ENCODE assay signal across 8 cellular contexts in the genomic region with DNA sequence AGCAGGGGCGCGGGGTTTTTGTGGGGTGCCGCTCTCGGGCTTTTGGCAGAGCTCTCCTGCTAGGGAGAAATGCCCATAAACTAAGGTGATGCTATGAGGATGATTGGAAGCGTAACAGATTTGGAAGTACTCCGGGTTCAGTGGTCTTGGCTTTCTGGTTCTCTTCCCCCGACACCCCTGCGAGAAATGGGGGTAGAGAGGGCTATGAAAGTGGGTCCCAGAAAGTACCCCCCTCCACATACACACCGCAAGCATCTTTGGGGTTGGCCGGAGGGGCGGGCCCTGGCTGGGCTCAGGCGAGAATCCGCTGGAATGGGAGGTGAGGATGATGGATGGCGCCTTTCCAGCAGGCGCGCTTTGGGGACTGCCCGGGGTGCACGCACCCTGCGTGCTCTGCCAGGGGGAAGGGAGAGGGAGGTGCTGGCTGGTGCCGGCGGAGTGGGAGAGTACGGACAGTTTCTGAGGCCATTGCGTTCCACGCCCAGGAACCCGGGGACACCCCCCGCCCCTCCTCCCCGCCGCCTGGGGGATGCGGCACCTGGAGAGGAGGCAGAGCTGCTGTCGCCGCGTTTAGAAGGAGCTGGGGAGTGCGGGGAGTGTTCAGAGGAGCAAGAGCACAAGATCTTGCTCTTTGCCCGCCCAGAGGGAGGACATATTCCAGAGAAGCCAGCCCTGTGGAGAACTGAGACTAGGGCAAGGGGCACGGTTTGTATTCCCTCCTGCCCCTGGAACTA. TPM values are rescaled to one million over a fixed set of nuclear protein-coding genes. Genes with fewer than 3 reads are reported as not detected.
DNase-seq lines count a peak whose midpoint lies in the region; ATAC-seq and TF ChIP-seq lines count a peak whose summit lies in the region.

No MANE protein-coding gene starts in this region.

- 2 to 11% methylated on average over 8 to 27 of the region's 35 CpGs for WGBS in transverse colon (ENCODE audit: low coverage in 1 of 2), 2 donors

- H3K9me3 ChIP-seq in transverse colon = no peaks in the 10 kb centered on the region

- peaks cover 0 to 3% (median 0%) of the 10 kb centered on the region in 7 donors for H3K9me3 Mint-ChIP-seq in naive B cell

- peak overlapping the region in 5 of 8 donors; percentile 47 to 84 (median 68) for H3K4me3 Mint-ChIP-seq in naive B cell

- TF ChIP-seq POLR2A in transverse colon (IDR thresholded peaks at IDR 0.05) = no peak

- peak; percentile 17 for DNase-seq in GM13976 (ENCODE audit: low spot score)
- DNase-seq in activated CD4-positive, alpha-beta T cell treated with anti-CD3 and anti-CD28 coated beads for 48 hours = peak; percentile 57
- DNase-seq in naive B cell = no peak
- peak; percentile 70 for DNase-seq in transverse colon
- DNase-seq in NCI-H2171 (lab: John Stamatoyannopoulos, UW) = no peak
- no peak for DNase-seq in SKM-1 (lab: John Stamatoyannopoulos, UW; ENCODE audit: unreplicated experiment)

- H3K36me3 Mint-ChIP-seq in naive B cell = peaks cover 0 to 8% of the 10 kb centered on the region in 2 donors

- no peaks in the 10 kb centered on the region for H3K36me3 ChIP-seq in transverse colon

- TF ChIP-seq EP300 in transverse colon (IDR thresholded peaks at IDR 0.05; ENCODE audit: low read depth) = no peak

- TF ChIP-seq CTCF in GM13976 (IDR thresholded peaks at IDR 0.05; ENCODE audit: borderline replicate concordance, control extremely low read depth, extremely low read depth, insufficient read depth, missing control alignments) = no peak
- no peak for TF ChIP-seq CTCF in transverse colon (IDR thresholded peaks at IDR 0.05)

- H3K4me1 ChIP-seq in transverse colon = peaks cover 3 to 45% (median 21%) of the 10 kb centered on the region in 4 donors

- no peaks in the 10 kb centered on the region for H3K27me3 ChIP-seq in transverse colon

- no peak overlapping the region for H3K27ac Mint-ChIP-seq in naive B cell

- peaks cover 45 to 85% (median 69%) of the 10 kb centered on the region in 3 donors for H3K27me3 Mint-ChIP-seq in naive B cell

- peak; percentile 53 for ATAC-seq in esophagus mucosa
- no peak for ATAC-seq in naive B cell (ENCODE audit: low read depth in 2 of 2)
- ATAC-seq in GM18517 (IDR thresholded peaks at IDR 0.05; ENCODE audit: unreplicated experiment) = no peak

- H3K27ac ChIP-seq in transverse colon = peak overlapping the region; percentile 92 to 97 (median 95)

- intact Hi-C loops in transverse colon (cut with DNase I; ENCODE audit: low total_unique reads) = no loop called here

- peak overlapping the region; percentile 83 to 93 (median 90) for H3K4me3 ChIP-seq in transverse colon

- H3K4me1 Mint-ChIP-seq in naive B cell = peaks cover 24 to 28% (median 25%) of the 10 kb centered on the region in 3 donors

- in situ Hi-C loops in GM13976 (cut with MboI; ENCODE audit: low sequenced_read_pairs, unreplicated experiment) = no loop called here
- in situ Hi-C loops in transverse colon (cut with MboI; ENCODE audit: low pct_ligation_motif_present in 1 of 4, low pct_unique_long_range_greater_than_20kb in 1 of 4, low sequenced_read_pairs in 3 of 4) = loop anchor here in 3 of 4 donors (25.0 kb wide), 2 partner anchors 395 to 420 kb away; no protein-coding TSS in a partner anchor

RNA-seq across cellular contexts. Expression of gene PCSK5, which starts 1.9 kb away (rescaled TPM):
- 13.6 TPM for total RNA-seq in esophagus mucosa
- polyA plus RNA-seq in naive B cell (ENCODE audit: low read depth in 6 of 6) = under 1 TPM in 1 of 6 donors, not detected in 5; 0.05 TPM
- 100 to 1,000 TPM; 110 to 248 (median 127) TPM for total RNA-seq in transverse colon

Comparison
In these comparisons a context has a peak if more than half of its experiments do, and no peak if none do; other contexts are left out.
1. DNase-seq: peak in GM13976 (single experiment), activated CD4-positive, alpha-beta T cell treated with anti-CD3 and anti-CD28 coated beads for 48 hours (single experiment) and transverse colon (single experiment); none in naive B cell (single experiment), NCI-H2171 (single experiment) and SKM-1 (single experiment).